Comparison of ENCODE assay signal across 10 cellular contexts in the genomic region with DNA sequence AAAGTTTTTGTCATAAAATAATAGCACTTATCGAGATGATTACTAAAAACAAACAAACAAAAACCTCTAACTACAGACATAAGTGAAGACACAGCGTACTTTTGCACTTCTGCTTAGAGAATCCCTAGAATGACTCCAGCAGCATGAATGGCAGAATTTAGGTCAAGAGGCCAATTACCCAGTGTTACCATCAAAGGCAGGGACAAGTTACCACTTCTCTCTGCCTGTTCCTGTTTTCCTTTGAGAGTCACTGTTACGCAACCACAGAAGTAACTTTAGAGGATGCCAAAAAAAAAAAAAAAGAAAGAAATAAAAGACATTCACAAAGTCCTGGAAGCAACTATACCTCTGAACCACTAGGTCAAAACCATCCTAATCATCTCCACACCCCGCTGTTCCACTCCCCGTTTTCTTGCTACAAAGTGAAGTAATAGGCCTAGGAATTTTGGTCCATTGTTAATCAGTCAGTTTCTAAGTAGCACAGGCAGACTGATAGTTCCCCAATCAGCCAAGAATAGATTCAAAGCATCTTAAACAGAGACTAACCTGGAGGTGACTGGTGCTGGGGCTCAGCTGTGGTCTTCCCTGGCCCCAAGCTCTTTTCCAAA. TPM values are rescaled to one million over a fixed set of nuclear protein-coding genes. Genes with fewer than 3 reads are reported as not detected.
DNase-seq lines count a peak whose midpoint lies in the region; ATAC-seq and TF ChIP-seq lines count a peak whose summit lies in the region.
"Had no signal": no experiment of that assay in that cellular context is flagged by ENCODE, and none has a peak within 500 bp of the region (broad histone marks: within the 10 kb centered on the region; RNA-seq: fewer than 3 reads in every experiment).

No MANE protein-coding gene starts in this region.

- H3K27me3 Mint-ChIP-seq in nephron progenitor cell (ENCODE audit: low read depth, poor library complexity): peaks cover 2% of the 10 kb centered on the region

- H3K9me3 Mint-ChIP-seq in nephron progenitor cell: no peaks in the 10 kb centered on the region

- no peaks in the 10 kb centered on the region for H3K36me3 Mint-ChIP-seq in nephron progenitor cell (ENCODE audit: low read depth)
- H3K36me3 Mint-ChIP-seq: CD4-positive, alpha-beta memory T cell had no signal

- H3K4me3 Mint-ChIP-seq in nephron progenitor cell: no peak overlapping the region
- H3K4me3 Mint-ChIP-seq: CD4-positive, alpha-beta memory T cell had no signal

- TF ChIP-seq CTCF in RWPE2 (IDR thresholded peaks at IDR 0.05; ENCODE audit: poor library complexity, severe bottlenecking) (no peak), nephron progenitor cell (IDR thresholded peaks at IDR 0.05) (no peak)

- peaks cover 4% of the 10 kb centered on the region for H3K4me1 ChIP-seq in RWPE2 (ENCODE audit: insufficient read depth, poor library complexity, severe bottlenecking)

- peaks cover 75% of the 10 kb centered on the region for H3K4me1 Mint-ChIP-seq in nephron progenitor cell

- ATAC-seq in RWPE2 (ENCODE audit: low read depth) (peak; percentile 31; the same call in 2 of the 3 replicates), esophagus mucosa (peak; percentile 19), GM18498 (IDR thresholded peaks at IDR 0.05; ENCODE audit: unreplicated experiment) (no peak), HG02884 (IDR thresholded peaks at IDR 0.05; ENCODE audit: unreplicated experiment) (no peak), GM19395 (IDR thresholded peaks at IDR 0.05; ENCODE audit: unreplicated experiment) (no peak)

- H3K9me3 ChIP-seq in RWPE2 (ENCODE audit: severe bottlenecking): no peaks in the 10 kb centered on the region

- no peak overlapping the region for H3K27ac ChIP-seq in RWPE2 (ENCODE audit: poor library complexity, severe bottlenecking)

- H3K27me3 ChIP-seq in RWPE2 (ENCODE audit: insufficient read depth, poor library complexity, severe bottlenecking): no peaks in the 10 kb centered on the region

- DNase-seq in CD1c-positive myeloid dendritic cell (ENCODE audit: extremely low spot score): peak; percentile 87
- DNase-seq in RWPE2 (ENCODE audit: low spot score): no peak
- DNase-seq in nephron progenitor cell: no peak
- no peak for DNase-seq in NCI-H524 treated with DMSO at 0.1 percent for 48 hours (lab: John Stamatoyannopoulos, UW)
- DNase-seq: CD4-positive, alpha-beta memory T cell; NCI-H2029 treated with DMSO at 0.1 percent for 48 hours had no signal

- H3K27ac Mint-ChIP-seq in nephron progenitor cell: peak overlapping the region; percentile 86

- no peaks in the 10 kb centered on the region for H3K36me3 ChIP-seq in RWPE2 (ENCODE audit: low read depth)

- H3K4me3 ChIP-seq in RWPE2 (ENCODE audit: severe bottlenecking): no peak overlapping the region

RNA-seq across cellular contexts. Expression of gene FMN1, which starts 41.9 kb away (rescaled TPM):
- 4.6 TPM for total RNA-seq in esophagus mucosa

Comparison
In these comparisons a context has a peak if more than half of its experiments do, and no peak if none do; other contexts are left out.
1. ATAC-seq: peak in RWPE2 (single experiment) and esophagus mucosa (single experiment); none in GM18498 (single experiment), HG02884 (single experiment) and GM19395 (single experiment).